Comparison of ENCODE assay signal across 8 cellular contexts in the genomic region with DNA sequence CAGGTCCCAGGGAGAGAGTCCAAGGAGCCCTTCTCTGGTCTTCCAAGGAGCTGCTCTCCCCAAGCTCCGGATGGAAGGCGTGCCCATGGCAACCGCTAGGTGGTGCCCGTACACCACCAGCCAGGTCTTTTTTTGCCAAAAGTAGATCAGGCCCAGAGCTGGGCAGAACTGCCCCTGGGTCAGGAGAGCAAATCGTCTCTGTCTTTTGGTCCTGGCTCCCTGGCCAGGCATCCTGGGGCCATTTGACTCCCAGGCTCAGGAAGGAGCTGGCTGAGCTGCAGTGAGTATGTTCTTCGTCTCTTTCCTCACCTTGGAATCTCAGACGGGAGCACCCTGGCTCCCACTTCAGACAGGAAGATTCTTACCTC. TPM values are rescaled to one million over a fixed set of nuclear protein-coding genes. Genes with fewer than 3 reads are reported as not detected.
DNase-seq lines count a peak whose midpoint lies in the region; ATAC-seq and TF ChIP-seq lines count a peak whose summit lies in the region.

No MANE protein-coding gene starts in this region.

- H3K9me3 Mint-ChIP-seq in activated CD8-positive, alpha-beta T cell treated with anti-CD3 and anti-CD28 coated beads for 36 hours: no peaks in the 10 kb centered on the region
- H3K9me3 Mint-ChIP-seq in memory B cell: no peaks in the 10 kb centered on the region

- no peaks in the 10 kb centered on the region for H3K36me3 Mint-ChIP-seq in activated CD8-positive, alpha-beta T cell treated with anti-CD3 and anti-CD28 coated beads for 36 hours (ENCODE audit: low read depth)
- no peaks in the 10 kb centered on the region for H3K36me3 Mint-ChIP-seq in memory B cell

- H3K4me1 Mint-ChIP-seq in activated CD8-positive, alpha-beta T cell treated with anti-CD3 and anti-CD28 coated beads for 36 hours (ENCODE audit: low read depth): peaks cover 44% of the 10 kb centered on the region
- H3K4me1 Mint-ChIP-seq in memory B cell: peaks cover 23% of the 10 kb centered on the region

- POLR2A ChIA-PET in activated CD8-positive, alpha-beta T cell treated with anti-CD3 and anti-CD28 coated beads for 36 hours (lab: Charles Lee): interaction anchor here (0.6 to 2.7 kb wide), 7 partner anchors 19 to 51 kb away, joined by 3 to 12 read pairs (median 3); no protein-coding TSS in a partner anchor

- H3K27me3 Mint-ChIP-seq in activated CD8-positive, alpha-beta T cell treated with anti-CD3 and anti-CD28 coated beads for 36 hours: no peaks in the 10 kb centered on the region
- peaks cover 3% of the 10 kb centered on the region for H3K27me3 Mint-ChIP-seq in memory B cell

- ATAC-seq in HG03159 (IDR thresholded peaks at IDR 0.05; ENCODE audit: unreplicated experiment) (peak; percentile 59), memory B cell (ENCODE audit: low read depth) (peak; percentile 80), GM21381 (IDR thresholded peaks at IDR 0.05; ENCODE audit: unreplicated experiment) (no peak)
- peak; percentile 92 for ATAC-seq in activated CD8-positive, alpha-beta T cell treated with anti-CD3 and anti-CD28 coated beads for 36 hours

- CTCF ChIA-PET in activated CD8-positive, alpha-beta T cell treated with anti-CD3 and anti-CD28 coated beads for 36 hours (lab: Charles Lee): interaction anchor here (0.6 to 15.3 kb wide), 47 partner anchors 9 to 228 kb away, joined by 3 to 474 read pairs (median 5); a partner anchor contains a TSS

- intact Hi-C loops in activated CD8-positive, alpha-beta T cell treated with anti-CD3 and anti-CD28 coated beads for 36 hours (cut with micrococcal nuclease): loop anchor here (1.0 kb wide), 1 partner anchor 47 kb away; no protein-coding TSS in a partner anchor

- H3K4me3 Mint-ChIP-seq in activated CD8-positive, alpha-beta T cell treated with anti-CD3 and anti-CD28 coated beads for 36 hours: no peak overlapping the region
- H3K4me3 Mint-ChIP-seq in memory B cell: no peak overlapping the region

- no peak overlapping the region for H3K27ac Mint-ChIP-seq in activated CD8-positive, alpha-beta T cell treated with anti-CD3 and anti-CD28 coated beads for 36 hours
- no peak overlapping the region for H3K27ac Mint-ChIP-seq in memory B cell

- peak; percentile 95 for TF ChIP-seq CTCF in activated CD8-positive, alpha-beta T cell treated with anti-CD3 and anti-CD28 coated beads for 36 hours (IDR thresholded peaks at IDR 0.05)

- DNase-seq in GF-D8 (lab: John Stamatoyannopoulos, UW) (peak; percentile 44), NCI-H82 (lab: John Stamatoyannopoulos, UW) (peak; percentile 80), memory B cell (ENCODE audit: low spot score in 2 of 2) (peak; percentile 79 to 85)
- peak; percentile 84 for DNase-seq in activated CD8-positive, alpha-beta T cell treated with anti-CD3 and anti-CD28 coated beads for 36 hours
- peak; percentile 66 for DNase-seq in effector CD4-positive, alpha-beta T cell
- DNase-seq in stimulated activated CD4-positive, alpha-beta T cell treated with anti-CD3 and anti-CD28 coated beads, TNF-alpha, amount 100 ng/mL, for 48 hours (ENCODE audit: low read depth in 3 of 3): peak; percentile 55 to 62 (median 55)

RNA-seq across cellular contexts. Expression of a gene that starts 24.6 kb away (rescaled TPM):
- 10 to 100 TPM; 22.8 to 27.7 TPM for total RNA-seq in activated CD8-positive, alpha-beta T cell treated with anti-CD3 and anti-CD28 coated beads for 36 hours

RNA-seq across cellular contexts. Expression of a gene that starts 25.0 kb away (rescaled TPM):
- not detected for total RNA-seq in activated CD8-positive, alpha-beta T cell treated with anti-CD3 and anti-CD28 coated beads for 36 hours

RNA-seq across cellular contexts. Expression of a gene that starts 52.7 kb away (rescaled TPM):
- total RNA-seq in activated CD8-positive, alpha-beta T cell treated with anti-CD3 and anti-CD28 coated beads for 36 hours: 1 to 10 TPM in 1 of 2 experiments, under 1 TPM in 1; 0.63 to 1.3 TPM

RNA-seq across cellular contexts. Expression of a gene that starts 53.8 kb away (rescaled TPM):
- not detected for total RNA-seq in activated CD8-positive, alpha-beta T cell treated with anti-CD3 and anti-CD28 coated beads for 36 hours
